Comparison of ENCODE assay signal across 15 cellular contexts in genomic region chr18:44495151-44495550, GRCh38.
"Had no signal": no experiment of that assay in that cellular context is flagged by ENCODE, and none has a peak within 500 bp of the region (broad histone marks: within the 10 kb centered on the region; RNA-seq: fewer than 3 reads in every experiment).

No MANE protein-coding gene starts in this region.

- FAIRE-seq: astrocyte, islet of Langerhans, pancreas had no signal

- H3K27me3 ChIP-seq: dorsolateral prefrontal cortex, pancreas, spleen had no signal

- H3K27ac ChIP-seq: dorsolateral prefrontal cortex, pancreas, spleen, thoracic aorta had no signal

- DNase-seq: activated CD4-positive, alpha-beta memory T cell treated with anti-CD3 and anti-CD28 coated beads for 36 hours; activated CD4-positive, alpha-beta T cell treated with anti-CD3 and anti-CD28 coated beads for 1 hour; activated CD8-positive, alpha-beta memory T cell treated with anti-CD3 and anti-CD28 coated beads, Interleukin-2, amount 10 ng/mL, durations not matched to agents 7 days and 5 days; activated naive CD4-positive, alpha-beta T cell treated with anti-CD3 and anti-CD28 coated beads for 36 hours; activated T-cell treated with anti-CD3 and anti-CD28 coated beads, Interleukin-2, amount 50 U/mL, for 1 hour; dorsolateral prefrontal cortex; naive B cell; pancreas; spleen; T-helper 9 cell had no signal

- H3K36me3 ChIP-seq: spleen, thoracic aorta had no signal

- H3K9me3 ChIP-seq: pancreas, spleen, thoracic aorta had no signal

- H3K4me1 ChIP-seq: pancreas, spleen had no signal

- H3K4me3 ChIP-seq: dorsolateral prefrontal cortex, pancreas, spleen, thoracic aorta had no signal

- ATAC-seq: activated CD8-positive, alpha-beta memory T cell treated with anti-CD3 and anti-CD28 coated beads, Interleukin-2, amount 10 ng/mL, durations not matched to agents 7 days and 5 days; esophagus mucosa; pancreas; sciatic nerve had no signal
